ENCODE assay signal across 2 cellular contexts in the genomic region with DNA sequence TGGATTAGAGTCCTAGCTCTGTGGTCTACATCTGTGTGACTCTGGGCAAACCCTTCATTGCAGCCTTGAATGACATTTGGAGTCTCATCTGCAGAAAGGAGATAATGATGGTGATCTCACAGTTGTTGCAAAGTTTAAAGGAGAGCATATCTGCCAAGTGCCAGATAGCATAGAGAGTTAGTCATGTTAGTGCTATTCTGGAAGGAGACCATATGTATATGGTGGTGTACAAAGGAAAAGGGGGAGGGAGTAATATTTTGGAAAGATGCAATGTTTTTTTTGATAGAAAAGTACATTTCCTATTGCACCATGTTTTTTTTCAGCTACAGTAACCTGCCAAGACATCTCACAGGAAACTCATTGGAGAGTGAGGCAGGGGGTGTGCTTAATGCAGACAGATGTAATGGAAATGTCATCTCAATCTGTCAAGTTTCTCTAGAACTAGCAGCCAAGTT.
TF ChIP-seq lines count a peak whose summit lies in the region.

No MANE protein-coding gene starts in this region.

TF ChIP-seq in SK-N-SH, 30 proteins besides CTCF, POLR2A, EP300 and RAD21 (continued from another document):
- no peak for TF ChIP-seq MEF2A (IDR thresholded peaks at IDR 0.05; ENCODE audit: borderline replicate concordance, low read depth)
- no peak; the same call in 1 of the 2 replicates for TF ChIP-seq NFIC (IDR thresholded peaks at IDR 0.05; ENCODE audit: borderline replicate concordance)
- no peak for TF ChIP-seq EZH2phosphoT487 (IDR thresholded peaks at IDR 0.05; ENCODE audit: borderline replicate concordance, low read depth)
- TF ChIP-seq GABPA (IDR thresholded peaks at IDR 0.05; ENCODE audit: low read depth) = no peak

TF ChIP-seq in SK-N-SH treated with all-trans-retinoic acid at 6 μM for 48 hours, 23 proteins besides CTCF, POLR2A, EP300 and RAD21 (continued from another document):
- TF ChIP-seq CSRNP3 (CRISPR knock-in tag; IDR thresholded peaks at IDR 0.05) = no peak
- no peak for TF ChIP-seq ZNF565 (CRISPR knock-in tag; conservative IDR thresholded peaks at IDR 0.05; ENCODE audit: low read depth)
- TF ChIP-seq, protein P1, sequence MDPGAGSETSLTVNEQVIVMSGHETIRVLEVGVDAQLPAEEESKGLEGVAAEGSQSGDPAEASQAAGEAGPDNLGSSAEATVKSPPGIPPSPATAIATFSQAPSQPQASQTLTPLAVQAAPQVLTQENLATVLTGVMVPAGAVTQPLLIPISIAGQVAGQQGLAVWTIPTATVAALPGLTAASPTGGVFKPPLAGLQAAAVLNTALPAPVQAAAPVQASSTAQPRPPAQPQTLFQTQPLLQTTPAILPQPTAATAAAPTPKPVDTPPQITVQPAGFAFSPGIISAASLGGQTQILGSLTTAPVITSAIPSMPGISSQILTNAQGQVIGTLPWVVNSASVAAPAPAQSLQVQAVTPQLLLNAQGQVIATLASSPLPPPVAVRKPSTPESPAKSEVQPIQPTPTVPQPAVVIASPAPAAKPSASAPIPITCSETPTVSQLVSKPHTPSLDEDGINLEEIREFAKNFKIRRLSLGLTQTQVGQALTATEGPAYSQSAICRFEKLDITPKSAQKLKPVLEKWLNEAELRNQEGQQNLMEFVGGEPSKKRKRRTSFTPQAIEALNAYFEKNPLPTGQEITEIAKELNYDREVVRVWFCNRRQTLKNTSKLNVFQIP (CRISPR knock-in tag; IDR thresholded peaks at IDR 0.05; ENCODE audit: borderline replicate concordance, low read depth) = no peak
- TF ChIP-seq ISL1 (CRISPR knock-in tag; IDR thresholded peaks at IDR 0.05) = no peak
- TF ChIP-seq BACH2 (CRISPR knock-in tag; IDR thresholded peaks at IDR 0.05; ENCODE audit: borderline replicate concordance) = no peak
- TF ChIP-seq TSHZ2 (CRISPR knock-in tag; IDR thresholded peaks at IDR 0.05) = no peak
- TF ChIP-seq, protein P2, sequence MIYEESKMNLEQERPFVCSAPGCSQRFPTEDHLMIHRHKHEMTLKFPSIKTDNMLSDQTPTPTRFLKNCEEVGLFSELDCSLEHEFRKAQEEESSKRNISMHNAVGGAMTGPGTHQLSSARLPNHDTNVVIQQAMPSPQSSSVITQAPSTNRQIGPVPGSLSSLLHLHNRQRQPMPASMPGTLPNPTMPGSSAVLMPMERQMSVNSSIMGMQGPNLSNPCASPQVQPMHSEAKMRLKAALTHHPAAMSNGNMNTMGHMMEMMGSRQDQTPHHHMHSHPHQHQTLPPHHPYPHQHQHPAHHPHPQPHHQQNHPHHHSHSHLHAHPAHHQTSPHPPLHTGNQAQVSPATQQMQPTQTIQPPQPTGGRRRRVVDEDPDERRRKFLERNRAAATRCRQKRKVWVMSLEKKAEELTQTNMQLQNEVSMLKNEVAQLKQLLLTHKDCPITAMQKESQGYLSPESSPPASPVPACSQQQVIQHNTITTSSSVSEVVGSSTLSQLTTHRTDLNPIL (CRISPR knock-in tag; IDR thresholded peaks at IDR 0.05; ENCODE audit: low read depth) = no peak
- no peak for TF ChIP-seq OSR1 (CRISPR knock-in tag; IDR thresholded peaks at IDR 0.05)
- TF ChIP-seq ZC3H10 (CRISPR knock-in tag; IDR thresholded peaks at IDR 0.05) = no peak
